8 cellular contexts compared by ENCODE assay signal in genomic region chr11:66467756-66468155, GRCh38. TPM values are rescaled to one million over a fixed set of nuclear protein-coding genes. Genes with fewer than 3 reads are reported as not detected.
A peak's percentile ranks its signal among the peaks of the same experiment; 100 is the strongest.
DNase-seq lines count a peak whose midpoint lies in the region; ATAC-seq and TF ChIP-seq lines count a peak whose summit lies in the region.

No MANE protein-coding gene starts in this region.

- ATAC-seq in sciatic nerve (peak; percentile 33), HG03442 (IDR thresholded peaks at IDR 0.05; ENCODE audit: unreplicated experiment) (no peak), GM21447 (IDR thresholded peaks at IDR 0.05; ENCODE audit: unreplicated experiment) (no peak)

- H3K4me1 ChIP-seq in HUES48 (ENCODE audit: control insufficient read depth, insufficient read depth, low read length): peaks cover 22% of the 10 kb centered on the region

- intact Hi-C loops in sciatic nerve (cut with DNase I): no loop called here

- DNase-seq in CD1c-positive myeloid dendritic cell (ENCODE audit: extremely low spot score) (peak; percentile 88), UCSD-AML1 (lab: John Stamatoyannopoulos, UW; ENCODE audit: unreplicated experiment) (peak; percentile 45), fibroblast of the aortic adventitia (ENCODE audit: low read depth) (no peak), sciatic nerve (ENCODE audit: low spot score) (no peak), T-helper 9 cell (no peak)

- peak overlapping the region; percentile 73; the same call in 1 of the 2 replicates for H3K4me3 ChIP-seq in HUES48 (ENCODE audit: low read depth, low read length)
- peak overlapping the region; percentile 74 for H3K4me3 ChIP-seq in fibroblast of the aortic adventitia (ENCODE audit: low read depth, low read length)

- H3K9ac ChIP-seq in HUES48 (ENCODE audit: low read depth, low read length): no peak overlapping the region

- no peak for TF ChIP-seq CTCF in fibroblast of the aortic adventitia (IDR thresholded peaks at IDR 0.05; ENCODE audit: insufficient read depth, low read length)

- no peak overlapping the region for H3K27ac ChIP-seq in HUES48 (ENCODE audit: low read depth, low read length)

- H3K36me3 ChIP-seq in HUES48 (ENCODE audit: control insufficient read depth, insufficient read depth, low read length): peaks cover 10% of the 10 kb centered on the region

- peaks cover 3% of the 10 kb centered on the region; the same call in 1 of the 2 replicates for H3K9me3 ChIP-seq in HUES48 (ENCODE audit: control insufficient read depth, insufficient read depth, low read length)

- no peaks in the 10 kb centered on the region for H3K27me3 ChIP-seq in HUES48 (ENCODE audit: control insufficient read depth, insufficient read depth, low read length)

RNA-seq across cellular contexts. Expression of gene PELI3, which starts 1.1 kb away (rescaled TPM):
- total RNA-seq in fibroblast of the aortic adventitia (ENCODE audit: low replicate concordance): 9.0 and 10.8 TPM in 2 replicates
- 14.8 TPM for total RNA-seq in sciatic nerve

RNA-seq across cellular contexts. Expression of gene DPP3, which starts 12.5 kb away (rescaled TPM):
- total RNA-seq in fibroblast of the aortic adventitia (ENCODE audit: low replicate concordance) (19.0 and 31.7 TPM in 2 replicates), sciatic nerve (12.4 TPM)

RNA-seq across cellular contexts. Expression of gene MRPL11, which starts 29.1 kb away (rescaled TPM):
- total RNA-seq in fibroblast of the aortic adventitia (ENCODE audit: low replicate concordance) (39.4 and 40.0 TPM in 2 replicates), sciatic nerve (25.1 TPM)

RNA-seq across cellular contexts. Expression of gene BBS1, which starts 42.7 kb away (rescaled TPM):
- total RNA-seq in fibroblast of the aortic adventitia (ENCODE audit: low replicate concordance) (41.7 and 54.7 TPM in 2 replicates), sciatic nerve (47.6 TPM)

RNA-seq across cellular contexts. Expression of gene NPAS4, which starts 46.9 kb away (rescaled TPM):
- total RNA-seq in fibroblast of the aortic adventitia (ENCODE audit: low replicate concordance): 0.18 TPM in 1 of 2 replicates, not detected in the other
- total RNA-seq in sciatic nerve: not detected

Comparison
In these comparisons a context has a peak if more than half of its experiments do, and no peak if none do; other contexts are left out.
1. DNase-seq: peak in CD1c-positive myeloid dendritic cell (single experiment) and UCSD-AML1 (single experiment); none in fibroblast of the aortic adventitia (single experiment), sciatic nerve (single experiment) and T-helper 9 cell (single experiment).